8 cellular contexts compared by ENCODE assay signal in genomic region chr20:31570021-31570463, GRCh38. TPM values are rescaled to one million over a fixed set of nuclear protein-coding genes. Genes with fewer than 3 reads are reported as not detected.
DNase-seq lines count a peak whose midpoint lies in the region; ATAC-seq and TF ChIP-seq lines count a peak whose summit lies in the region.

No MANE protein-coding gene starts in this region.

- no peak for DNase-seq in PC-9
- DNase-seq in esophagus squamous epithelium (lab: John Stamatoyannopoulos, UW), result no peak
- no peak for DNase-seq in prostate gland (ENCODE audit: low spot score)
- no peak for DNase-seq in G401 (ENCODE audit: low spot score)
- no peak for DNase-seq in A673 (ENCODE audit: low spot score)
- DNase-seq in superior temporal gyrus (ENCODE audit: extremely low spot score), result no peak

- WGBS in esophagus squamous epithelium, 2 donors, result 57 to 65% methylated on average over 4 to 6 of the region's 8 CpGs
- 69% methylated on average over 8 of the region's 8 CpGs for WGBS in prostate gland

- peaks cover 10% of the 10 kb centered on the region; the same call in 1 of the 2 replicates for H3K79me2 ChIP-seq in PC-9 (ENCODE audit: low read depth)

- H3K9me2 ChIP-seq in PC-9 (ENCODE audit: insufficient read depth), result no peaks in the 10 kb centered on the region

- H3K4me2 ChIP-seq in PC-9, result no peak overlapping the region

- H3K4me3 ChIP-seq in PC-9, result no peak overlapping the region
- H3K4me3 ChIP-seq in esophagus squamous epithelium, result no peak overlapping the region
- H3K4me3 ChIP-seq in prostate gland, result no peak overlapping the region
- no peak overlapping the region for H3K4me3 ChIP-seq in A673 (ENCODE audit: low read depth, low read length, poor library complexity, severe bottlenecking)

- no peak overlapping the region for H2AFZ ChIP-seq in PC-9

- H3K27me3 ChIP-seq in PC-9 (ENCODE audit: insufficient read depth, low read depth) (no peaks in the 10 kb centered on the region), esophagus squamous epithelium (no peaks in the 10 kb centered on the region), prostate gland (replicated peaks; ENCODE audit: insufficient read depth) (no peaks in the 10 kb centered on the region), A673 (replicated peaks; ENCODE audit: insufficient read depth, low read depth, low read length, poor library complexity) (no peaks in the 10 kb centered on the region)

- CTCF ChIA-PET in PC-9 (lab: Charles Lee) (interaction anchor here (0.6 to 18.7 kb wide), 3 partner anchors 14 to 40 kb away, joined by 3 to 407 read pairs (median 4); no protein-coding TSS in a partner anchor), A673 (lab: Charles Lee) (interaction anchor here (0.6 to 5.2 kb wide), 6 partner anchors 10 to 42 kb away, joined by 3 to 72 read pairs (median 5); partner anchors contain the start of gene ID1)

- BruUV-seq in PC-9 (replicated peaks; lab: Mats Ljungman, UMichigan) (no TSS peak), A673 (replicated peaks; lab: Mats Ljungman, UMichigan) (no TSS peak)

- H3K4me1 ChIP-seq in PC-9 (replicated peaks; ENCODE audit: insufficient read depth) (peaks cover 73% of the 10 kb centered on the region), esophagus squamous epithelium (peaks cover 41 to 89% (median 66%) of the 10 kb centered on the region in 3 donors), prostate gland (replicated peaks) (peaks cover 6% of the 10 kb centered on the region), A673 (ENCODE audit: insufficient read depth, low read length, poor library complexity, severe bottlenecking) (peaks cover 20% of the 10 kb centered on the region)

- peaks cover 62% of the 10 kb centered on the region for H3F3A ChIP-seq in PC-9 (ENCODE audit: insufficient read depth, low read depth)

- no peaks in the 10 kb centered on the region for H4K20me1 ChIP-seq in PC-9 (ENCODE audit: insufficient read depth)

- TF ChIP-seq CTCF in C4-2B (conservative IDR thresholded peaks at IDR 0.05) (no peak), PC-9 (conservative IDR thresholded peaks at IDR 0.05) (no peak), esophagus squamous epithelium (IDR thresholded peaks at IDR 0.05) (no peak), prostate gland (IDR thresholded peaks at IDR 0.05) (no peak), A673 (conservative IDR thresholded peaks at IDR 0.05; ENCODE audit: low read depth, low read length) (no peak)

- H3K36me3 ChIP-seq in PC-9 (ENCODE audit: low read depth) (peaks cover 15% of the 10 kb centered on the region; the same call in 1 of the 2 replicates), esophagus squamous epithelium (peaks cover 0 to 56% (median 8%) of the 10 kb centered on the region in 3 donors), prostate gland (no peaks in the 10 kb centered on the region), A673 (ENCODE audit: insufficient read depth, low read length, poor library complexity, severe bottlenecking) (peaks cover 12% of the 10 kb centered on the region)

- in situ Hi-C loops in G401 (cut with HindIII; ENCODE audit: low sequenced_read_pairs), result no loop called here

- ATAC-seq in GM21423 (IDR thresholded peaks at IDR 0.05; ENCODE audit: unreplicated experiment), result no peak

- POLR2A ChIA-PET in PC-9 (lab: Charles Lee; ENCODE audit: unreplicated experiment), result interaction anchor here (1.5 kb wide), 1 partner anchor 35 kb away, joined by 15 read pairs; the partner anchor contains the start of gene ID1
- POLR2A ChIA-PET in A673 (lab: Charles Lee; ENCODE audit: low non-redundant PET), result interaction anchor here (0.6 kb wide), 1 partner anchor 13 kb away, joined by 3 read pairs; no protein-coding TSS in a partner anchor

- H3K9me3 ChIP-seq in PC-9 (ENCODE audit: insufficient read depth, low read depth), result no peaks in the 10 kb centered on the region
- H3K9me3 ChIP-seq in esophagus squamous epithelium, result no peaks in the 10 kb centered on the region
- H3K9me3 ChIP-seq in prostate gland, result no peaks in the 10 kb centered on the region
- no peaks in the 10 kb centered on the region for H3K9me3 ChIP-seq in A673 (ENCODE audit: low read depth, low read length, poor library complexity, severe bottlenecking)

- H3K27ac ChIP-seq in C4-2B (peak overlapping the region; percentile 15), PC-9 (peak overlapping the region; percentile 45), esophagus squamous epithelium (peak overlapping the region; percentile 86 to 96 (median 93)), prostate gland (peak overlapping the region; percentile 49 to 57), A673 (ENCODE audit: low read depth, low read length, poor library complexity, severe bottlenecking) (no peak overlapping the region)

- intact Hi-C loops in PC-9 (cut with micrococcal nuclease; ENCODE audit: unreplicated experiment), result no loop called here
- intact Hi-C loops in esophagus squamous epithelium (cut with DNase I), result loop anchor here (5.0 kb wide), 1 partner anchor 37 kb away; the partner anchor contains the start of gene ID1
- intact Hi-C loops in prostate gland (cut with DNase I), result no loop called here
- intact Hi-C loops in A673 (cut with micrococcal nuclease; ENCODE audit: unreplicated experiment), result no loop called here

- no peak for TF ChIP-seq POLR2A in esophagus squamous epithelium (IDR thresholded peaks at IDR 0.05)
- TF ChIP-seq POLR2A in prostate gland (IDR thresholded peaks at IDR 0.05), result no peak

RNA-seq across cellular contexts. Expression of gene ID1, which starts 35.0 kb away (rescaled TPM):
- 74.4 and 164 TPM in 2 replicates for total RNA-seq in PC-9 (2021)
- total RNA-seq in esophagus squamous epithelium, result 100 to 1,000 TPM; 422 to 839 (median 555) TPM
- 100 to 1,000 TPM; 356 to 514 TPM for total RNA-seq in prostate gland
- total RNA-seq in G401 (2014; rRNA removed; shearing (Covaris generic)), result 1,330 and 1,439 TPM in 2 replicates
- 24.6 and 39.3 TPM in 2 replicates for total RNA-seq in A673 (2021)

RNA-seq across cellular contexts. Expression of gene HM13, which starts 55.8 kb away (rescaled TPM):
- total RNA-seq in PC-9 (2021) (220 and 272 TPM in 2 replicates), esophagus squamous epithelium (100 to 1,000 TPM in 2 of 4 donors, 10 to 100 TPM in 2; 76.3 to 162 (median 108) TPM), prostate gland (100 to 1,000 TPM in 1 of 2 donors, 10 to 100 TPM in 1; 99.7 to 131 TPM), A673 (2021) (182 and 196 TPM in 2 replicates)
- 124 and 138 TPM in 2 replicates for total RNA-seq in G401 (2014; rRNA removed; shearing (Covaris generic))
